8 cellular contexts compared by ENCODE assay signal in the genomic region with DNA sequence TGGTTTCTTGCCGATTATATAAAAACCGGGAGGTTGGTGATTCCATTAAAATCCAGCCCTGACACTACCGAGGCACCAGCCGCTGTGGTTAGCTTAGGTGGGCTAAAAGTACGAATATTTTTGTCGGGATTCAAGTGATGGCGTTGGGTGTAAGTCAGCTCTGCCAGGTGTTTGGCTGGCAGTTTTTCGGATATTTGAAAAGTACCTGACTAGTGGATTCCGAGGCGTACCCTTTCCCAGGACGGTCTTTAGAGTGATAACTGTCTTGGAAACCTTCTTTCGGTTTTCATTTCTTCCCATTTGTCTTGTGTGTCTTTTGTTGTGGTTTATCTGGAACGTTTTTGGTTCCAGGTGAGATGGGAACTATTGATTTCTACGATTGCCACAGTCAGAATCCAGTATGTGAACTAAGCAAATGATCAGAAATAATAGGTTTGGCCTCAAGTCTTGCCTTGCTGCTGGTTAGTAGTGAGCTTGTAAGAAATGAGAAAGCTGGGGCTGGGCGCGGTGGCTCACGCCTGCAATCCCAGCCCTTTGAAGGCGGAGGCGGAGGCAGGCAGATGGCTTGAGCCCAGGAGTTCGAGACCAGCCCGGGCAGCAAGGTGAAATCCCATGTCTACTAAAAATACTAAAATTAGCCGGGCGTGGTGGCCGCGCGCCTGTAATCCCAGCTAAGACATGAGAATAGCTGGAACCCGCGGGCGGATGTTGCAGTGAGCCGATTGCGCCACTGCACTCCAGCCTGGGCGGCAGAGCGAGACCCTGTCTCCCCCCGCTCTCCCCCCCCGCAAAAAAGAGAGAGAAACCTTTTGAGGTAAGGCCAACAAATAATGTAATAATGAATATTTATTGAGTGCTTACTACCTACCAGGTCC. TPM values are rescaled to one million over a fixed set of nuclear protein-coding genes. Genes with fewer than 3 reads are reported as not detected.
DNase-seq lines count a peak whose midpoint lies in the region; ATAC-seq and TF ChIP-seq lines count a peak whose summit lies in the region.

No MANE protein-coding gene starts in this region.

- peaks cover 26% of the 10 kb centered on the region for H4K20me1 ChIP-seq in OCI-LY3 (ENCODE audit: insufficient read depth, low read length)

- peak overlapping the region; percentile 86 for H3K9ac ChIP-seq in OCI-LY3 (ENCODE audit: low read length)
- H3K9ac ChIP-seq in parathyroid adenoma = peak overlapping the region; percentile 22

- peak overlapping the region; percentile 74 for H3K4me2 ChIP-seq in OCI-LY3 (ENCODE audit: low read length)
- H3K4me2 ChIP-seq in parathyroid adenoma (ENCODE audit: low read length) = peak overlapping the region; percentile 99

- H3K9me3 Mint-ChIP-seq in activated naive CD4-positive, alpha-beta T cell treated with anti-CD3 and anti-CD28 coated beads, Interleukin-2, amount 50 U/mL, for 72 hours = no peaks in the 10 kb centered on the region

- peak in 1 of 2 donors; percentile 12 for ATAC-seq in activated naive CD4-positive, alpha-beta T cell treated with anti-CD3 and anti-CD28 coated beads, Interleukin-2, amount 50 U/mL, for 72 hours
- ATAC-seq in GM21381 (IDR thresholded peaks at IDR 0.05; ENCODE audit: unreplicated experiment) = no peak

- peak overlapping the region; percentile 90 to 92 for H3K27ac Mint-ChIP-seq in activated naive CD4-positive, alpha-beta T cell treated with anti-CD3 and anti-CD28 coated beads, Interleukin-2, amount 50 U/mL, for 72 hours

- H3K4me1 ChIP-seq in OCI-LY3 (ENCODE audit: low read length) (peaks cover 21% of the 10 kb centered on the region), parathyroid adenoma (no peaks in the 10 kb centered on the region)

- H3K36me3 Mint-ChIP-seq in activated naive CD4-positive, alpha-beta T cell treated with anti-CD3 and anti-CD28 coated beads, Interleukin-2, amount 50 U/mL, for 72 hours = peaks cover 9 to 10% of the 10 kb centered on the region in 2 donors

- H3K4me3 ChIP-seq in OCI-LY3 (ENCODE audit: low read length) = peak overlapping the region; percentile 88
- H3K4me3 ChIP-seq in parathyroid adenoma (ENCODE audit: low read depth, low read length) = peak overlapping the region; percentile 86

- H3K9me3 ChIP-seq in OCI-LY3 (ENCODE audit: insufficient read depth, low read length) (no peaks in the 10 kb centered on the region), parathyroid adenoma (ENCODE audit: control insufficient read depth, low read length) (no peaks in the 10 kb centered on the region)

- H3K27ac ChIP-seq in OCI-LY3 (ENCODE audit: low read length) (peak overlapping the region; percentile 51; the same call in 1 of the 2 replicates), parathyroid adenoma (peak overlapping the region; percentile 91)

- DNase-seq in NCI-H748 (lab: John Stamatoyannopoulos, UW; ENCODE audit: unreplicated experiment) (peak; percentile 21), NCI-H748 treated with DMSO at 0.1 percent for 48 hours (lab: John Stamatoyannopoulos, UW) (no peak), cardiac septum (ENCODE audit: low spot score) (peak; percentile 82), NCI-H1048 (lab: John Stamatoyannopoulos, UW) (no peak)
- peak; percentile 30 to 64 for DNase-seq in activated naive CD4-positive, alpha-beta T cell treated with anti-CD3 and anti-CD28 coated beads, Interleukin-2, amount 50 U/mL, for 72 hours (ENCODE audit: low spot score in 2 of 2)

- TF ChIP-seq CTCF in OCI-LY3 (IDR thresholded peaks at IDR 0.05; ENCODE audit: low read depth, low read length) (no peak), parathyroid adenoma (IDR thresholded peaks at IDR 0.05) (no peak)

- H3K79me2 ChIP-seq in OCI-LY3 (ENCODE audit: low read length) (peaks cover 53% of the 10 kb centered on the region), parathyroid adenoma (peaks cover 24% of the 10 kb centered on the region)

- no peaks in the 10 kb centered on the region for H3K27me3 ChIP-seq in OCI-LY3 (ENCODE audit: low read depth, low read length)
- no peaks in the 10 kb centered on the region for H3K27me3 ChIP-seq in parathyroid adenoma (ENCODE audit: control insufficient read depth, insufficient read depth, low read length)

- H2AFZ ChIP-seq in OCI-LY3 (ENCODE audit: low read depth, low read length) (no peak overlapping the region), parathyroid adenoma (peak overlapping the region; percentile 92)

- intact Hi-C loops in cardiac septum (cut with DNase I) = loop anchor here (2.0 to 5.0 kb wide), 2 partner anchors 14 to 41 kb away; partner anchors contain the start of genes LRCH3 and RUBCN

- H3K36me3 ChIP-seq in OCI-LY3 (replicated peaks; ENCODE audit: low read depth, low read length) (no peaks in the 10 kb centered on the region), parathyroid adenoma (ENCODE audit: control insufficient read depth, insufficient read depth, low read length) (no peaks in the 10 kb centered on the region)

RNA-seq across cellular contexts. Expression of gene FYTTD1, which starts 1.4 kb away (rescaled TPM):
- 10 to 100 TPM; 23.1 to 29.4 TPM for total RNA-seq in activated naive CD4-positive, alpha-beta T cell treated with anti-CD3 and anti-CD28 coated beads, Interleukin-2, amount 50 U/mL, for 72 hours
- 87.5 TPM for total RNA-seq in cardiac septum

RNA-seq across cellular contexts. Expression of gene RUBCN, which starts 14.4 kb away (rescaled TPM):
- 10 to 100 TPM; 26.0 to 49.3 TPM for total RNA-seq in activated naive CD4-positive, alpha-beta T cell treated with anti-CD3 and anti-CD28 coated beads, Interleukin-2, amount 50 U/mL, for 72 hours
- total RNA-seq in cardiac septum = 41.0 TPM

RNA-seq across cellular contexts. Expression of gene LRCH3, which starts 40.0 kb away (rescaled TPM):
- total RNA-seq in activated naive CD4-positive, alpha-beta T cell treated with anti-CD3 and anti-CD28 coated beads, Interleukin-2, amount 50 U/mL, for 72 hours = 10 to 100 TPM; 25.0 to 74.9 TPM
- 27.6 TPM for total RNA-seq in cardiac septum

Comparison
In these comparisons a context has a peak if more than half of its experiments do, and no peak if none do; other contexts are left out.
1. DNase-seq: peak in NCI-H748 (single experiment), activated naive CD4-positive, alpha-beta T cell treated with anti-CD3 and anti-CD28 coated beads, Interleukin-2, amount 50 U/mL, for 72 hours (2 of 2) and cardiac septum (single experiment); none in NCI-H748 treated with DMSO at 0.1 percent for 48 hours (single experiment) and NCI-H1048 (single experiment).